ENCODE assay signal across 27 cellular contexts in the genomic region with DNA sequence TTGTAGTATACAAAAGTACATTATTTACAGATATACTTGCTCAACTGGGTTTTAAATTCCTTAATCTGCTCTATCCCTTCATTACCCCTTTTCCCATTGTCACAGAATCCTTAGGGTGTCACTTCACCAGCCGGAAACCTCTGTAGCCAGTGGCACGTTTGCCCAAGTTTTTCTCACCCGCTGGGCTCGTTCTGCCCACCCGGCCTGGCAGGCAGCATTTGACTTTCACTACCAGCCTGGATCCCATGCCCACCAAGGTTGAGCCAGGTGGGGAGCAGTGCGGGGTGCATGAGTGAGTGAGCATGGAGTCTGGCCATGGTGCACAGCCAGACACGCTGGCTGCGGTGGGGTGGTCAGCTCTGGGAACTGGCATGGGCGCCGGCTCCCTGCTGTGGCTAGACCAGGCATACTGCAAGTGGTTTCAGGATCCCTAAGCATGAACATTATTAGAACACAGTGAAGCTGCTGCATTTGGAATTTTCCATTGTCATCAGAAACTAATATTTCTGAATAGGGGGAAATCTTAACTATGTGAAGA.
"Had no signal": no experiment of that assay in that cellular context is flagged by ENCODE, and none has a peak within 500 bp of the region (broad histone marks: within the 10 kb centered on the region; RNA-seq: fewer than 3 reads in every experiment).

No MANE protein-coding gene starts in this region.

- H3K4me1 ChIP-seq: left lung, lower lobe of right lung, neural progenitor cell, right atrium auricular region, right lobe of liver, suprapubic skin, tibial artery, vagina had no signal

- H3K27ac Mint-ChIP-seq: immature natural killer cell; natural killer cell; nephron progenitor cell; neural progenitor cell; progenitor cell of endocrine pancreas; stimulated activated memory B cell treated with anti-CD40 and anti-IgM and Interleukin-4, amounts not matched to agents 10 μg/mL and 1 μg/mL and 100 μg/mL, for 72 hours; type B pancreatic cell had no signal

- H3K4me1 Mint-ChIP-seq: immature natural killer cell; naive B cell; natural killer cell; nephron progenitor cell; neural progenitor cell; stimulated activated memory B cell treated with anti-CD40 and anti-IgM and Interleukin-4, amounts not matched to agents 10 μg/mL and 1 μg/mL and 100 μg/mL, for 72 hours had no signal

- H3K9me3 ChIP-seq: lower lobe of right lung, ovary, right lobe of liver, suprapubic skin, thoracic aorta, tibial artery, vagina had no signal

- H3K4me2 ChIP-seq: neural progenitor cell, smooth muscle cell had no signal

- H3K4me3 Mint-ChIP-seq: immature natural killer cell; naive B cell; natural killer cell; nephron progenitor cell; neural progenitor cell; stimulated activated memory B cell treated with anti-CD40 and anti-IgM and Interleukin-4, amounts not matched to agents 10 μg/mL and 1 μg/mL and 100 μg/mL, for 72 hours; type B pancreatic cell had no signal

- H3K27ac ChIP-seq: left lung, lower lobe of right lung, neural progenitor cell, ovary, right atrium auricular region, right lobe of liver, suprapubic skin, thoracic aorta, tibial artery, vagina had no signal

- H3K4me3 ChIP-seq: left lung, lower lobe of right lung, neural progenitor cell, ovary, right atrium auricular region, right lobe of liver, smooth muscle cell, suprapubic skin, thoracic aorta, tibial artery, vagina had no signal

- H3K9me3 Mint-ChIP-seq: stimulated activated memory B cell treated with anti-CD40 and anti-IgM and Interleukin-4, amounts not matched to agents 10 μg/mL and 1 μg/mL and 100 μg/mL, for 72 hours; type B pancreatic cell had no signal

- H3K36me3 Mint-ChIP-seq: immature natural killer cell; naive B cell; natural killer cell; neural progenitor cell; stimulated activated memory B cell treated with anti-CD40 and anti-IgM and Interleukin-4, amounts not matched to agents 10 μg/mL and 1 μg/mL and 100 μg/mL, for 72 hours; type B pancreatic cell had no signal

- H3K27me3 Mint-ChIP-seq: progenitor cell of endocrine pancreas; stimulated activated memory B cell treated with anti-CD40 and anti-IgM and Interleukin-4, amounts not matched to agents 10 μg/mL and 1 μg/mL and 100 μg/mL, for 72 hours; type B pancreatic cell had no signal

- DNase-seq: hypothalamus; immature natural killer cell; kidney; left colon; lower lobe of right lung; mammary epithelial cell; naive B cell; natural killer cell; nephron progenitor cell; ovary; right lobe of liver; stimulated activated CD4-positive, alpha-beta T cell treated with anti-CD3 and anti-CD28 coated beads, Interleukin-1b, Interleukin-23, amount 100 ng/mL, for 48 hours; stimulated activated CD4-positive, alpha-beta T cell treated with anti-CD3 and anti-CD28 coated beads, Interleukin-2, amount 100 ng/mL, for 48 hours; stimulated activated CD4-positive, alpha-beta T cell treated with anti-CD3 and anti-CD28 coated beads, Interleukin-4, amount 100 ng/mL, for 4 hours; stimulated activated CD8-positive, alpha-beta memory T cell treated with anti-CD3 and anti-CD28 coated beads, Interleukin-4, amount 100 ng/mL, for 48 hours; stimulated activated naive CD4-positive, alpha-beta T cell treated with Interleukin-2 at 50 U/mL for 16 hours; tibial artery had no signal

- ATAC-seq: left colon; left lung; lower lobe of right lung; natural killer cell; right lobe of liver; stimulated activated memory B cell treated with anti-CD40 and anti-IgM and Interleukin-4, amounts not matched to agents 10 μg/mL and 1 μg/mL and 100 μg/mL, for 72 hours had no signal

- H3K27me3 ChIP-seq: left lung, neural progenitor cell, ovary, right atrium auricular region, right lobe of liver, suprapubic skin, tibial artery, vagina had no signal

- H3K36me3 ChIP-seq: left lung, lower lobe of right lung, neural progenitor cell, ovary, right atrium auricular region, right lobe of liver, suprapubic skin, thoracic aorta, tibial artery, vagina had no signal
